ENCODE assay signal across 9 cellular contexts in the genomic region with DNA sequence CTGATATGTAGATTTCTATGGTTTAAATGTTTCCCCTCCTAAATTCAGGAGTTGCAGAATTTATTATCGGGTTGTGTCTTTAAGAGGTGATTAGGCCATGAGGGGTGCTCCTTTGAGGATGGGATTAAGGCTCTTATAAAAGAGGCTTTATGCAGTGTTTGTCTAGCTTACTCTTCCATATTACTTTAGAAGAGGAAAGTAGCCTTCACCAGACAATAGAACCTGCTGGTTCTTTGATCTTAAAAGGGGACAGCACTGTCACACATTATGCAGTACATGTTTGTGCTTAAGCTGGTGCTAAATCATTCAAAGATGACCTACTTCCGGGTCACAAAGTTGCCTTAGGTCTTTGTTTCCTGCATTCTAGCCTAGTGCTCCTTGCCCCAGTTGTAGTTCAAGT.
"Had no signal": no experiment of that assay in that cellular context is flagged by ENCODE, and none has a peak within 500 bp of the region (broad histone marks: within the 10 kb centered on the region; RNA-seq: fewer than 3 reads in every experiment).

No MANE protein-coding gene starts in this region.

- H3K4me1 ChIP-seq: HAP-1 had no signal

- H3K4me3 ChIP-seq: GM23248, HAP-1, K562 had no signal

- H2AFZ ChIP-seq: GM23248 had no signal

- H3K9me3 ChIP-seq: HAP-1 had no signal

- H3K9ac ChIP-seq: GM23248 had no signal

- H3K27ac ChIP-seq: GM23248 had no signal

- DNase-seq: GM23248, GOT3, H7, HFFc6, IMR-90, KG1 had no signal

- H3K36me3 ChIP-seq: HAP-1 had no signal

- ATAC-seq: HCT116, K562 had no signal
